In genomic region chr7:5477723-5478531, GRCh38 we compare ENCODE assay signal across 8 cellular contexts. TPM values are rescaled to one million over a fixed set of nuclear protein-coding genes. Genes with fewer than 3 reads are reported as not detected.
DNase-seq lines count a peak whose midpoint lies in the region; ATAC-seq and TF ChIP-seq lines count a peak whose summit lies in the region.

No MANE protein-coding gene starts in this region.

- TF ChIP-seq CTCF in breast epithelium (IDR thresholded peaks at IDR 0.05) (no peak), mammary epithelial cell (conservative IDR thresholded peaks at IDR 0.05 in 1 of 2, IDR thresholded peaks at IDR 0.05 in 1 of 2; ENCODE audit: extremely low read depth in 1 of 2, insufficient read depth in 1 of 2, low read depth in 1 of 2, low read length in 2 of 2) (no peak), fibroblast of mammary gland (conservative IDR thresholded peaks at IDR 0.05; ENCODE audit: control insufficient read depth, insufficient read depth, low read depth, low read length) (peak; percentile 20)

- H3K27me3 ChIP-seq in breast epithelium (no peaks in the 10 kb centered on the region), mammary epithelial cell (ENCODE audit: insufficient read depth, low read length) (no peaks in the 10 kb centered on the region), rectal smooth muscle tissue (ENCODE audit: control insufficient read depth, insufficient read depth, low read length) (no peaks in the 10 kb centered on the region)

- ATAC-seq in HG02623 (IDR thresholded peaks at IDR 0.05; ENCODE audit: unreplicated experiment) (no peak), HG02938 (IDR thresholded peaks at IDR 0.05; ENCODE audit: unreplicated experiment) (no peak)

- BruUV-seq in mammary epithelial cell (replicated peaks; lab: Mats Ljungman, UMichigan), result no TSS peak

- in situ Hi-C loops in mammary epithelial cell (cut with MboI; ENCODE audit: low sequenced_read_pairs in 2 of 2), result no loop called here

- H3K27ac ChIP-seq in breast epithelium (no peak overlapping the region), mammary epithelial cell (ENCODE audit: insufficient read depth, low read depth, low read length) (no peak overlapping the region), rectal smooth muscle tissue (ENCODE audit: low read depth, low read length) (peak overlapping the region; percentile 66)

- H3K4me1 ChIP-seq in breast epithelium, result no peaks in the 10 kb centered on the region
- H3K4me1 ChIP-seq in mammary epithelial cell (ENCODE audit: insufficient read depth, low read length), result no peaks in the 10 kb centered on the region
- H3K4me1 ChIP-seq in rectal smooth muscle tissue (ENCODE audit: control insufficient read depth, insufficient read depth, low read length), result peaks cover 9% of the 10 kb centered on the region

- H3K4me2 ChIP-seq in mammary epithelial cell (ENCODE audit: insufficient read depth, low read depth, low read length), result no peak overlapping the region

- no peaks in the 10 kb centered on the region for H3K9me3 ChIP-seq in breast epithelium
- no peaks in the 10 kb centered on the region for H3K9me3 ChIP-seq in mammary epithelial cell (replicated peaks; ENCODE audit: insufficient read depth, low read length)

- WGBS in mammary epithelial cell (ENCODE audit: low coverage, missing lambda C conversion rate), result 94% methylated on average over 16 of the region's 29 CpGs

- H2AFZ ChIP-seq in mammary epithelial cell (ENCODE audit: low read depth, low read length), result no peak overlapping the region

- dilution Hi-C loops in mammary epithelial cell (cut with HindIII; ENCODE audit: low sequenced_read_pairs), result no loop called here

- intact Hi-C loops in breast epithelium (cut with DNase I; ENCODE audit: low total_unique reads), result loop anchor here (2.0 kb wide), 1 partner anchor 237 kb away; no protein-coding TSS in a partner anchor
- intact Hi-C loops in mammary epithelial cell (cut with micrococcal nuclease), result no loop called here

- peak overlapping the region; percentile 22 to 33 (median 28) for H3K4me3 ChIP-seq in breast epithelium
- no peak overlapping the region for H3K4me3 ChIP-seq in mammary epithelial cell (replicated peaks in 1 of 3; ENCODE audit: insufficient read depth in 1 of 3, low read depth in 2 of 3, low read length in 3 of 3)
- no peak overlapping the region for H3K4me3 ChIP-seq in fibroblast of mammary gland (ENCODE audit: control insufficient read depth, low read depth, low read length)
- H3K4me3 ChIP-seq in rectal smooth muscle tissue (ENCODE audit: low read length), result peak overlapping the region; percentile 67

- H4K20me1 ChIP-seq in mammary epithelial cell (ENCODE audit: insufficient read depth, low read length), result no peaks in the 10 kb centered on the region

- CTCF ChIA-PET in mammary epithelial cell (lab: Charles Lee; ENCODE audit: low non-redundant PET), result no interaction called here

- TF ChIP-seq POLR2A in breast epithelium (IDR thresholded peaks at IDR 0.05), result no peak

- no peak for DNase-seq in breast epithelium (ENCODE audit: low spot score in 2 of 2)
- no peak for DNase-seq in mammary epithelial cell
- peak; percentile 62 for DNase-seq in OCI-M1 (lab: John Stamatoyannopoulos, UW)
- DNase-seq in fibroblast of mammary gland (ENCODE audit: low read depth), result no peak
- DNase-seq in activated CD4-positive, alpha-beta T cell treated with anti-CD3 and anti-CD28 coated beads, Interleukin-2, amount 50 U/mL, for 4 hours, result no peak

- H3K79me2 ChIP-seq in mammary epithelial cell (ENCODE audit: insufficient read depth, low read length), result peaks cover 6% of the 10 kb centered on the region

- H3K36me3 ChIP-seq in breast epithelium (no peaks in the 10 kb centered on the region), mammary epithelial cell (ENCODE audit: insufficient read depth, low read length) (no peaks in the 10 kb centered on the region), rectal smooth muscle tissue (ENCODE audit: control insufficient read depth, insufficient read depth, low read length) (no peaks in the 10 kb centered on the region)

- no peak overlapping the region for H3K9ac ChIP-seq in mammary epithelial cell (ENCODE audit: insufficient read depth, low read length)
- H3K9ac ChIP-seq in rectal smooth muscle tissue (ENCODE audit: low read length), result no peak overlapping the region

RNA-seq across cellular contexts. Expression of gene FBXL18, which starts 35.7 kb away (rescaled TPM):
- total RNA-seq in breast epithelium (1 to 10 TPM; 3.7 to 4.6 (median 4.0) TPM), mammary epithelial cell (10 to 100 TPM; 16.5 to 24.8 TPM)
- polyA plus RNA-seq in mammary epithelial cell, result 11.4 TPM
- polyA minus RNA-seq in mammary epithelial cell, result 15.5 TPM

RNA-seq across cellular contexts. Expression of gene ACTB, which starts 52.5 kb away (rescaled TPM):
- 1,000 to 10,000 TPM; 1,501 to 2,393 (median 1,834) TPM for total RNA-seq in breast epithelium
- total RNA-seq in mammary epithelial cell, result 1,000 to 10,000 TPM; 6,894 to 7,221 TPM
- polyA plus RNA-seq in mammary epithelial cell, result 6,356 TPM
- polyA minus RNA-seq in mammary epithelial cell, result 14,859 TPM

RNA-seq across cellular contexts. Expression of gene TNRC18, which starts 54.3 kb away (rescaled TPM):
- total RNA-seq in breast epithelium, result 10 to 100 TPM; 32.2 to 72.4 (median 36.9) TPM
- 100 to 1,000 TPM in 1 of 2 donors, 10 to 100 TPM in 1; 62.2 to 121 TPM for total RNA-seq in mammary epithelial cell
- polyA plus RNA-seq in mammary epithelial cell, result 22.3 TPM
- polyA minus RNA-seq in mammary epithelial cell, result 123 TPM

Comparison
In these comparisons a context has a peak if more than half of its experiments do, and no peak if none do; other contexts are left out.
1. H3K4me3 ChIP-seq: peak in breast epithelium (3 of 3) and rectal smooth muscle tissue (single experiment); none in mammary epithelial cell (0 of 3) and fibroblast of mammary gland (single experiment).